ENCODE assay signal across 8 cellular contexts in genomic region chr2:96869824-96870630, GRCh38. TPM values are rescaled to one million over a fixed set of nuclear protein-coding genes. Genes with fewer than 3 reads are reported as not detected.
A peak's percentile ranks its signal among the peaks of the same experiment; 100 is the strongest.
DNase-seq lines count a peak whose midpoint lies in the region; ATAC-seq, FAIRE-seq and TF ChIP-seq lines count a peak whose summit lies in the region.

Gene SEMA4C (minus strand): TSS chr2:96870080. CDS start chr2:96867886, 2,194 bp downstream.

- H2AK5ac ChIP-seq in trophoblast cell (ENCODE audit: low read length), result peak within 1 kb of the TSS; percentile 89

- H3K36me3 ChIP-seq in adipocyte (ENCODE audit: control insufficient read depth, insufficient read depth, low read length, severe bottlenecking) (peaks cover 22% of the 10 kb centered on the region), trophoblast cell (ENCODE audit: control insufficient read depth in 1 of 2, insufficient read depth in 2 of 2, low read length in 2 of 2) (peaks cover 27 to 35% of the 10 kb centered on the region in 2 experiments)

- peak within 1 kb of the TSS; percentile 99 for H2BK5ac ChIP-seq in trophoblast cell (ENCODE audit: low read depth, low read length, poor library complexity)

- H3K4me2 ChIP-seq in A549 (peak within 1 kb of the TSS; percentile 90), trophoblast cell (ENCODE audit: low read length) (peak within 1 kb of the TSS; percentile 83)

- ATAC-seq in A549, result peak; percentile 39 to 48
- ATAC-seq in left cardiac atrium, result peak; percentile 47 to 60
- no peak for ATAC-seq in GM21786 (IDR thresholded peaks at IDR 0.05; ENCODE audit: unreplicated experiment)
- no peak for ATAC-seq in GM19455 (IDR thresholded peaks at IDR 0.05; ENCODE audit: unreplicated experiment)

- H3K27ac ChIP-seq in A549 (peak within 1 kb of the TSS; percentile 99 to 100), trophoblast cell (ENCODE audit: low read depth, low read length) (peak within 1 kb of the TSS; percentile 93)

- peak within 1 kb of the TSS; percentile 98 for H2BK120ac ChIP-seq in trophoblast cell (ENCODE audit: insufficient read depth, low read length, poor library complexity)

- TF ChIP-seq EP300 in A549 (IDR thresholded peaks at IDR 0.05), result no peak

- peak within 1 kb of the TSS; percentile 91 for H4K8ac ChIP-seq in trophoblast cell (ENCODE audit: low read depth, low read length)

- peak within 1 kb of the TSS; percentile 99 for H4K91ac ChIP-seq in trophoblast cell (ENCODE audit: low read depth, low read length)

- peak within 1 kb of the TSS; percentile 100 for H3K4ac ChIP-seq in trophoblast cell (ENCODE audit: low read depth, low read length)

- CTCF ChIA-PET in A549 (lab: Yijun Ruan, JAX), result interaction anchor here (0.8 to 4.2 kb wide), 10 partner anchors 9 to 92 kb away, joined by 3 to 54 read pairs (median 8); partner anchors contain the start of gene ANKRD39

- no peak for TF ChIP-seq CTCF in A549 (IDR thresholded peaks at IDR 0.05)

- H3K4me3 ChIP-seq in A549 (peak within 1 kb of the TSS; percentile 100), adipocyte (ENCODE audit: low read length) (peak within 1 kb of the TSS; percentile 94), trophoblast cell (ENCODE audit: low read depth, low read length) (peak within 1 kb of the TSS; percentile 91)

- peak within 1 kb of the TSS; percentile 58 for H2AFZ ChIP-seq in trophoblast cell (ENCODE audit: insufficient read depth, low read length, poor library complexity)

- in situ Hi-C loops in GM18951 (cut with MboI; ENCODE audit: low sequenced_read_pairs, unreplicated experiment), result no loop called here

- peak; percentile 30 to 32 for DNase-seq in A549 (ENCODE audit: low read depth in 1 of 2, low spot score in 1 of 2)
- DNase-seq in RPMI8226, result peak; percentile 53
- DNase-seq in adipocyte (ENCODE audit: low read depth), result peak; percentile 75
- peak; percentile 74 for DNase-seq in left cardiac atrium
- peak; percentile 70 to 78 for DNase-seq in trophoblast cell

- FAIRE-seq in A549 (lab: Jason Lieb, UNC), result no peak

- H4K12ac ChIP-seq in trophoblast cell (ENCODE audit: low read depth, low read length), result peak within 1 kb of the TSS; percentile 80

- peaks cover 49% of the 10 kb centered on the region for H3K79me2 ChIP-seq in trophoblast cell (ENCODE audit: control insufficient read depth, insufficient read depth, low read length, poor library complexity)

- POLR2A ChIA-PET in A549 (lab: Yijun Ruan, JAX), result interaction anchor here (0.6 kb wide), 1 partner anchor 15 kb away, joined by 3 read pairs; no protein-coding TSS in a partner anchor

- no peak within 1 kb of the TSS for H3K23ac ChIP-seq in trophoblast cell (ENCODE audit: low read length)

- H3K14ac ChIP-seq in trophoblast cell (ENCODE audit: low read length), result peak within 1 kb of the TSS; percentile 99

- H3K9ac ChIP-seq in adipocyte (ENCODE audit: low read length) (peak within 1 kb of the TSS; percentile 99), trophoblast cell (ENCODE audit: low read length) (peak within 1 kb of the TSS; percentile 97)

- TF ChIP-seq POLR2A in A549 (IDR thresholded peaks at IDR 0.05; ENCODE audit: low read length), result peak; percentile 40; the same call in 1 of the 2 replicates
- peak; percentile 51 for TF ChIP-seq POLR2A in GM18951 (IDR thresholded peaks at IDR 0.05; ENCODE audit: extremely low read depth, insufficient read depth, insufficient read length)

- no peaks in the 10 kb centered on the region for H3K27me3 ChIP-seq in adipocyte (replicated peaks; ENCODE audit: control insufficient read depth, insufficient read depth, low read length)
- no peaks in the 10 kb centered on the region for H3K27me3 ChIP-seq in trophoblast cell (ENCODE audit: insufficient read depth, low read length)

- whole genome bisulfite sequencing in A549 (ENCODE audit: missing lambda C conversion rate), result 44% methylated on average over 7 of the region's 92 CpGs
- WGBS in trophoblast cell (ENCODE audit: extremely low coverage, insufficient coverage, insufficient read length), result no CpG with 5 or more reads among the region's 92 CpGs

- H3K18ac ChIP-seq in trophoblast cell (ENCODE audit: low read length), result peak within 1 kb of the TSS; percentile 97

- no peak for TF ChIP-seq RAD21 in A549 (conservative IDR thresholded peaks at IDR 0.05 in 1 of 2, IDR thresholded peaks at IDR 0.05 in 1 of 2)

- H3K9me3 ChIP-seq in A549 (no peaks in the 10 kb centered on the region), adipocyte (ENCODE audit: control insufficient read depth, low read length) (no peaks in the 10 kb centered on the region), trophoblast cell (ENCODE audit: insufficient read depth, low read depth, low read length) (peaks cover 2% of the 10 kb centered on the region)

- intact Hi-C loops in left cardiac atrium (cut with DNase I), result loop anchor here in 1 of 2 donors (2.0 kb wide), 1 partner anchor 43 kb away; no protein-coding TSS in a partner anchor

- H2BK12ac ChIP-seq in trophoblast cell (ENCODE audit: low read length), result peak within 1 kb of the TSS; percentile 58

- peaks cover 59% of the 10 kb centered on the region for H3K79me1 ChIP-seq in trophoblast cell (ENCODE audit: low read length)

- peaks cover 13% of the 10 kb centered on the region for H3K4me1 ChIP-seq in A549
- H3K4me1 ChIP-seq in adipocyte (ENCODE audit: control insufficient read depth, insufficient read depth, low read length), result peaks cover 23% of the 10 kb centered on the region
- H3K4me1 ChIP-seq in trophoblast cell (ENCODE audit: control insufficient read depth in 1 of 2, insufficient read depth in 2 of 2, low read length in 2 of 2), result peaks cover 43 to 49% of the 10 kb centered on the region in 2 experiments

TF ChIP-seq in A549, 52 proteins besides CTCF, POLR2A, EP300 and RAD21:
- 0 out of 3 replicates have a peak, but pooled peaks have one; percentile 18 for TF ChIP-seq BCL3 (IDR thresholded peaks at IDR 0.05)
- no peak for TF ChIP-seq HDAC2 (IDR thresholded peaks at IDR 0.05)

RNA-seq across cellular contexts. Expression of gene SEMA4C, which starts in this region (rescaled TPM):
- 11.0 and 16.4 TPM in 2 replicates for polyA plus RNA-seq in A549 (2011; rRNA removed)
- 14.2 and 18.5 TPM in 2 replicates for polyA plus RNA-seq in A549 (2012; cell fraction: cytosol; rRNA removed)
- polyA plus RNA-seq in A549 (2012; cell fraction: nucleus; rRNA removed), result 55.6 and 61.2 TPM in 2 replicates
- 12.3 to 15.1 TPM (median 14.4 TPM) in 3 replicates for polyA plus RNA-seq in A549 (2017; fragmentation: RNase III; extraction: RNeasy Plus Mini Kit Qiagen cat#74134 plus additional on column Dnase treatment)
- 21.6 and 27.6 TPM in 2 replicates for polyA minus RNA-seq in A549 (2011; rRNA and poly(A)+ RNA removed)
- 10 to 100 TPM; 22.1 to 24.8 TPM for total RNA-seq in left cardiac atrium
- polyA plus RNA-seq in trophoblast cell (2013), result 157 and 161 TPM in 2 replicates

Comparison
In these comparisons a context has a peak if more than half of its experiments do, and no peak if none do; other contexts are left out.
1. ATAC-seq: peak in A549 (2 of 2) and left cardiac atrium (2 of 2); none in GM21786 (single experiment) and GM19455 (single experiment).
2. Peak in every context shown above with its lines, with median percentiles within 50 percentile points of each other: DNase-seq and H3K4me3 ChIP-seq.